ENCODE assay signal across 1 cellular context in the genomic region with DNA sequence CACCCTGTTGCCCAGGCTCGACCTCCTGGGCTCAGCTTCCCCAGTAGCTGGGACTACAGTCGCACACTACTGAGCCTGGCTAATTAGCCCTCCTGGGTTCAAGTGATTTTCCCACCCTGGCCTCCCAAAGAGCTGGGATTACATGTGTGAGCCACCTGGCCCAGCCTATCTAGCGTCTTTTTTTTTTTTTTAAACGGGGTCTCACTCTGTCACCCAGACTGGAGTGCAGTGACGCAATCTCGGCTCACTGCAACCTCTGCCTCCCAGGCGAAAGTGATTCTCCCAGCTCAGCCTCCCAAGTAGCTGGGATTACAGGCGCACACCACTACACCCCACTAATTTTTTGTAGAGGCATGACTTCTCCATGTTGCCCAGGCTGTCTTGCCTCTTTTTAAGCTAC.
A peak's percentile ranks its signal among the peaks of the same experiment; 100 is the strongest.
TF ChIP-seq lines count a peak whose summit lies in the region.

No MANE protein-coding gene starts in this region.

TF ChIP-seq in HepG2, 621 proteins besides CTCF, POLR2A, EP300 and RAD21 (continues in another document):
- TF ChIP-seq ZMYM4 (CRISPR knock-in tag; IDR thresholded peaks at IDR 0.05) (peak; percentile 36; the same call in 1 of the 2 replicates), ZBTB38 (CRISPR knock-in tag; IDR thresholded peaks at IDR 0.05) (0 out of 2 replicates have a peak, but pooled peaks have one; percentile 32), CEBPG (CRISPR knock-in tag; IDR thresholded peaks at IDR 0.05) (peak; percentile 78), ZBTB7A (CRISPR knock-in tag; IDR thresholded peaks at IDR 0.05) (0 out of 2 replicates have a peak, but pooled peaks have one; percentile 21), BCL6 (CRISPR knock-in tag; IDR thresholded peaks at IDR 0.05) (no peak), ZKSCAN8 (CRISPR knock-in tag; IDR thresholded peaks at IDR 0.05; ENCODE audit: borderline replicate concordance) (no peak), CBX1 (IDR thresholded peaks at IDR 0.05; ENCODE audit: low read depth) (no peak), HOXA9 (CRISPR knock-in tag; IDR thresholded peaks at IDR 0.05; ENCODE audit: borderline replicate concordance) (no peak), ZNF619 (CRISPR knock-in tag; IDR thresholded peaks at IDR 0.05) (no peak), ZMYM2 (CRISPR knock-in tag; IDR thresholded peaks at IDR 0.05) (no peak), ZBTB21 (CRISPR knock-in tag; IDR thresholded peaks at IDR 0.05) (no peak), ZNF460 (CRISPR knock-in tag; IDR thresholded peaks at IDR 0.05; ENCODE audit: borderline replicate concordance) (peak; percentile 38; the same call in 1 of the 2 replicates), CREB1 (IDR thresholded peaks at IDR 0.05) (no peak), CREB1 (CRISPR knock-in tag; IDR thresholded peaks at IDR 0.05) (no peak), ATAD3A (CRISPR knock-in tag; IDR thresholded peaks at IDR 0.05) (no peak), ESRRA (CRISPR knock-in tag; IDR thresholded peaks at IDR 0.05; ENCODE audit: low read depth) (no peak), ZNF10 (CRISPR knock-in tag; IDR thresholded peaks at IDR 0.05; ENCODE audit: borderline replicate concordance, low read depth) (no peak), NFATC3 (CRISPR knock-in tag; IDR thresholded peaks at IDR 0.05) (no peak), FOXK2 (IDR thresholded peaks at IDR 0.05) (no peak), MTF2 (CRISPR knock-in tag; IDR thresholded peaks at IDR 0.05; ENCODE audit: borderline replicate concordance) (no peak), ZNF282 (IDR thresholded peaks at IDR 0.05; ENCODE audit: partially characterized antibody) (no peak), CEBPB (IDR thresholded peaks at IDR 0.05; ENCODE audit: borderline replicate concordance, low read depth, low read length) (peak; percentile 67; the same call in 1 of the 2 replicates), EEA1 (CRISPR knock-in tag; IDR thresholded peaks at IDR 0.05; ENCODE audit: borderline replicate concordance) (no peak), ZNF225 (CRISPR knock-in tag; IDR thresholded peaks at IDR 0.05) (no peak)
- TF ChIP-seq, protein P1, sequence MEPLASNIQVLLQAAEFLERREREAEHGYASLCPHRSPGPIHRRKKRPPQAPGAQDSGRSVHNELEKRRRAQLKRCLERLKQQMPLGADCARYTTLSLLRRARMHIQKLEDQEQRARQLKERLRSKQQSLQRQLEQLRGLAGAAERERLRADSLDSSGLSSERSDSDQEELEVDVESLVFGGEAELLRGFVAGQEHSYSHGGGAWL (CRISPR knock-in tag; IDR thresholded peaks at IDR 0.05): no peak
- TF ChIP-seq, protein P2, sequence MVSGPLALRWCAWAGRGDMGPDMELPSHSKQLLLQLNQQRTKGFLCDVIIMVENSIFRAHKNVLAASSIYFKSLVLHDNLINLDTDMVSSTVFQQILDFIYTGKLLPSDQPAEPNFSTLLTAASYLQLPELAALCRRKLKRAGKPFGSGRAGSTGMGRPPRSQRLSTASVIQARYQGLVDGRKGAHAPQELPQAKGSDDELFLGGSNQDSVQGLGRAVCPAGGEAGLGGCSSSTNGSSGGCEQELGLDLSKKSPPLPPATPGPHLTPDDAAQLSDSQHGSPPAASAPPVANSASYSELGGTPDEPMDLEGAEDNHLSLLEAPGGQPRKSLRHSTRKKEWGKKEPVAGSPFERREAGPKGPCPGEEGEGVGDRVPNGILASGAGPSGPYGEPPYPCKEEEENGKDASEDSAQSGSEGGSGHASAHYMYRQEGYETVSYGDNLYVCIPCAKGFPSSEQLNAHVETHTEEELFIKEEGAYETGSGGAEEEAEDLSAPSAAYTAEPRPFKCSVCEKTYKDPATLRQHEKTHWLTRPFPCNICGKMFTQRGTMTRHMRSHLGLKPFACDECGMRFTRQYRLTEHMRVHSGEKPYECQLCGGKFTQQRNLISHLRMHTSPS (CRISPR knock-in tag; IDR thresholded peaks at IDR 0.05; ENCODE audit: low read depth): no peak
- TF ChIP-seq, protein P3, sequence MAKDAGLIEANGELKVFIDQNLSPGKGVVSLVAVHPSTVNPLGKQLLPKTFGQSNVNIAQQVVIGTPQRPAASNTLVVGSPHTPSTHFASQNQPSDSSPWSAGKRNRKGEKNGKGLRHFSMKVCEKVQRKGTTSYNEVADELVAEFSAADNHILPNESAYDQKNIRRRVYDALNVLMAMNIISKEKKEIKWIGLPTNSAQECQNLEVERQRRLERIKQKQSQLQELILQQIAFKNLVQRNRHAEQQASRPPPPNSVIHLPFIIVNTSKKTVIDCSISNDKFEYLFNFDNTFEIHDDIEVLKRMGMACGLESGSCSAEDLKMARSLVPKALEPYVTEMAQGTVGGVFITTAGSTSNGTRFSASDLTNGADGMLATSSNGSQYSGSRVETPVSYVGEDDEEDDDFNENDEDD (CRISPR knock-in tag; IDR thresholded peaks at IDR 0.05; ENCODE audit: borderline replicate concordance): no peak
- TF ChIP-seq, protein P4, sequence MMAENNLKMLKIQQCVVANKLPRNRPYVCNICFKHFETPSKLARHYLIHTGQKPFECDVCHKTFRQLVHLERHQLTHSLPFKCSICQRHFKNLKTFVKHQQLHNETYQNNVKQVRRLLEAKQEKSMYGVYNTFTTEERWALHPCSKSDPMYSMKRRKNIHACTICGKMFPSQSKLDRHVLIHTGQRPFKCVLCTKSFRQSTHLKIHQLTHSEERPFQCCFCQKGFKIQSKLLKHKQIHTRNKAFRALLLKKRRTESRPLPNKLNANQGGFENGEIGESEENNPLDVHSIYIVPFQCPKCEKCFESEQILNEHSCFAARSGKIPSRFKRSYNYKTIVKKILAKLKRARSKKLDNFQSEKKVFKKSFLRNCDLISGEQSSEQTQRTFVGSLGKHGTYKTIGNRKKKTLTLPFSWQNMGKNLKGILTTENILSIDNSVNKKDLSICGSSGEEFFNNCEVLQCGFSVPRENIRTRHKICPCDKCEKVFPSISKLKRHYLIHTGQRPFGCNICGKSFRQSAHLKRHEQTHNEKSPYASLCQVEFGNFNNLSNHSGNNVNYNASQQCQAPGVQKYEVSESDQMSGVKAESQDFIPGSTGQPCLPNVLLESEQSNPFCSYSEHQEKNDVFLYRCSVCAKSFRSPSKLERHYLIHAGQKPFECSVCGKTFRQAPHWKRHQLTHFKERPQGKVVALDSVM (CRISPR knock-in tag; IDR thresholded peaks at IDR 0.05): peak; percentile 76
- TF ChIP-seq, protein P5, sequence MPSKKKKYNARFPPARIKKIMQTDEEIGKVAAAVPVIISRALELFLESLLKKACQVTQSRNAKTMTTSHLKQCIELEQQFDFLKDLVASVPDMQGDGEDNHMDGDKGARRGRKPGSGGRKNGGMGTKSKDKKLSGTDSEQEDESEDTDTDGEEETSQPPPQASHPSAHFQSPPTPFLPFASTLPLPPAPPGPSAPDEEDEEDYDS (CRISPR knock-in tag; IDR thresholded peaks at IDR 0.05): no peak
- TF ChIP-seq, protein P6, sequence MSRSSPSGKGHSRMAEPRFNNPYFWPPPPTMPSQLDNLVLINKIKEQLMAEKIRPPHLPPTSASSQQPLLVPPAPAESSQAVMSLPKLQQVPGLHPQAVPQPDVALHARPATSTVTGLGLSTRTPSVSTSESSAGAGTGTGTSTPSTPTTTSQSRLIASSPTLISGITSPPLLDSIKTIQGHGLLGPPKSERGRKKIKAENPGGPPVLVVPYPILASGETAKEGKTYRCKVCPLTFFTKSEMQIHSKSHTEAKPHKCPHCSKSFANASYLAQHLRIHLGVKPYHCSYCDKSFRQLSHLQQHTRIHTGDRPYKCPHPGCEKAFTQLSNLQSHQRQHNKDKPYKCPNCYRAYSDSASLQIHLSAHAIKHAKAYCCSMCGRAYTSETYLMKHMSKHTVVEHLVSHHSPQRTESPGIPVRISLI (CRISPR knock-in tag; IDR thresholded peaks at IDR 0.05; ENCODE audit: borderline replicate concordance): peak; percentile 57; the same call in 1 of the 2 replicates
- TF ChIP-seq, protein P7, sequence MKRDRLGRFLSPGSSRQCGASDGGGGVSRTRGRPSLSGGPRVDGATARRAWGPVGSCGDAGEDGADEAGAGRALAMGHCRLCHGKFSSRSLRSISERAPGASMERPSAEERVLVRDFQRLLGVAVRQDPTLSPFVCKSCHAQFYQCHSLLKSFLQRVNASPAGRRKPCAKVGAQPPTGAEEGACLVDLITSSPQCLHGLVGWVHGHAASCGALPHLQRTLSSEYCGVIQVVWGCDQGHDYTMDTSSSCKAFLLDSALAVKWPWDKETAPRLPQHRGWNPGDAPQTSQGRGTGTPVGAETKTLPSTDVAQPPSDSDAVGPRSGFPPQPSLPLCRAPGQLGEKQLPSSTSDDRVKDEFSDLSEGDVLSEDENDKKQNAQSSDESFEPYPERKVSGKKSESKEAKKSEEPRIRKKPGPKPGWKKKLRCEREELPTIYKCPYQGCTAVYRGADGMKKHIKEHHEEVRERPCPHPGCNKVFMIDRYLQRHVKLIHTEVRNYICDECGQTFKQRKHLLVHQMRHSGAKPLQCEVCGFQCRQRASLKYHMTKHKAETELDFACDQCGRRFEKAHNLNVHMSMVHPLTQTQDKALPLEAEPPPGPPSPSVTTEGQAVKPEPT (CRISPR knock-in tag; IDR thresholded peaks at IDR 0.05; ENCODE audit: low read depth): no peak
- TF ChIP-seq, protein P8, sequence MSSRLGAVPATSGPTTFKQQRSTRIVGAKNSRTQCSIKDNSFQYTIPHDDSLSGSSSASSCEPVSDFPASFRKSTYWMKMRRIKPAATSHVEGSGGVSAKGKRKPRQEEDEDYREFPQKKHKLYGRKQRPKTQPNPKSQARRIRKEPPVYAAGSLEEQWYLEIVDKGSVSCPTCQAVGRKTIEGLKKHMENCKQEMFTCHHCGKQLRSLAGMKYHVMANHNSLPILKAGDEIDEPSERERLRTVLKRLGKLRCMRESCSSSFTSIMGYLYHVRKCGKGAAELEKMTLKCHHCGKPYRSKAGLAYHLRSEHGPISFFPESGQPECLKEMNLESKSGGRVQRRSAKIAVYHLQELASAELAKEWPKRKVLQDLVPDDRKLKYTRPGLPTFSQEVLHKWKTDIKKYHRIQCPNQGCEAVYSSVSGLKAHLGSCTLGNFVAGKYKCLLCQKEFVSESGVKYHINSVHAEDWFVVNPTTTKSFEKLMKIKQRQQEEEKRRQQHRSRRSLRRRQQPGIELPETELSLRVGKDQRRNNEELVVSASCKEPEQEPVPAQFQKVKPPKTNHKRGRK (CRISPR knock-in tag; IDR thresholded peaks at IDR 0.05): no peak
- TF ChIP-seq, protein P9, sequence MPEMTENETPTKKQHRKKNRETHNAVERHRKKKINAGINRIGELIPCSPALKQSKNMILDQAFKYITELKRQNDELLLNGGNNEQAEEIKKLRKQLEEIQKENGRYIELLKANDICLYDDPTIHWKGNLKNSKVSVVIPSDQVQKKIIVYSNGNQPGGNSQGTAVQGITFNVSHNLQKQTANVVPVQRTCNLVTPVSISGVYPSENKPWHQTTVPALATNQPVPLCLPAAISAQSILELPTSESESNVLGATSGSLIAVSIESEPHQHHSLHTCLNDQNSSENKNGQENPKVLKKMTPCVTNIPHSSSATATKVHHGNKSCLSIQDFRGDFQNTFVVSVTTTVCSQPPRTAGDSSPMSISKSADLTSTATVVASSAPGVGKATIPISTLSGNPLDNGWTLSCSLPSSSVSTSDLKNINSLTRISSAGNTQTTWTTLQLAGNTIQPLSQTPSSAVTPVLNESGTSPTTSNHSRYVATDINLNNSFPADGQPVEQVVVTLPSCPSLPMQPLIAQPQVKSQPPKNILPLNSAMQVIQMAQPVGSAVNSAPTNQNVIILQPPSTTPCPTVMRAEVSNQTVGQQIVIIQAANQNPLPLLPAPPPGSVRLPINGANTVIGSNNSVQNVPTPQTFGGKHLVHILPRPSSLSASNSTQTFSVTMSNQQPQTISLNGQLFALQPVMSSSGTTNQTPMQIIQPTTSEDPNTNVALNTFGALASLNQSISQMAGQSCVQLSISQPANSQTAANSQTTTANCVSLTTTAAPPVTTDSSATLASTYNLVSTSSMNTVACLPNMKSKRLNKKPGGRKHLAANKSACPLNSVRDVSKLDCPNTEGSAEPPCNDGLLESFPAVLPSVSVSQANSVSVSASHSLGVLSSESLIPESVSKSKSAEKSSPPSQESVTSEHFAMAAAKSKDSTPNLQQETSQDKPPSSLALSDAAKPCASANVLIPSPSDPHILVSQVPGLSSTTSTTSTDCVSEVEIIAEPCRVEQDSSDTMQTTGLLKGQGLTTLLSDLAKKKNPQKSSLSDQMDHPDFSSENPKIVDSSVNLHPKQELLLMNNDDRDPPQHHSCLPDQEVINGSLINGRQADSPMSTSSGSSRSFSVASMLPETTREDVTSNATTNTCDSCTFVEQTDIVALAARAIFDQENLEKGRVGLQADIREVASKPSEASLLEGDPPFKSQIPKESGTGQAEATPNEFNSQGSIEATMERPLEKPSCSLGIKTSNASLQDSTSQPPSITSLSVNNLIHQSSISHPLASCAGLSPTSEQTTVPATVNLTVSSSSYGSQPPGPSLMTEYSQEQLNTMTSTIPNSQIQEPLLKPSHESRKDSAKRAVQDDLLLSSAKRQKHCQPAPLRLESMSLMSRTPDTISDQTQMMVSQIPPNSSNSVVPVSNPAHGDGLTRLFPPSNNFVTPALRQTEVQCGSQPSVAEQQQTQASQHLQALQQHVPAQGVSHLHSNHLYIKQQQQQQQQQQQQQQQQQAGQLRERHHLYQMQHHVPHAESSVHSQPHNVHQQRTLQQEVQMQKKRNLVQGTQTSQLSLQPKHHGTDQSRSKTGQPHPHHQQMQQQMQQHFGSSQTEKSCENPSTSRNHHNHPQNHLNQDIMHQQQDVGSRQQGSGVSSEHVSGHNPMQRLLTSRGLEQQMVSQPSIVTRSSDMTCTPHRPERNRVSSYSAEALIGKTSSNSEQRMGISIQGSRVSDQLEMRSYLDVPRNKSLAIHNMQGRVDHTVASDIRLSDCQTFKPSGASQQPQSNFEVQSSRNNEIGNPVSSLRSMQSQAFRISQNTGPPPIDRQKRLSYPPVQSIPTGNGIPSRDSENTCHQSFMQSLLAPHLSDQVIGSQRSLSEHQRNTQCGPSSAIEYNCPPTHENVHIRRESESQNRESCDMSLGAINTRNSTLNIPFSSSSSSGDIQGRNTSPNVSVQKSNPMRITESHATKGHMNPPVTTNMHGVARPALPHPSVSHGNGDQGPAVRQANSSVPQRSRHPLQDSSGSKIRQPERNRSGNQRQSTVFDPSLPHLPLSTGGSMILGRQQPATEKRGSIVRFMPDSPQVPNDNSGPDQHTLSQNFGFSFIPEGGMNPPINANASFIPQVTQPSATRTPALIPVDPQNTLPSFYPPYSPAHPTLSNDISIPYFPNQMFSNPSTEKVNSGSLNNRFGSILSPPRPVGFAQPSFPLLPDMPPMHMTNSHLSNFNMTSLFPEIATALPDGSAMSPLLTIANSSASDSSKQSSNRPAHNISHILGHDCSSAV (CRISPR knock-in tag; IDR thresholded peaks at IDR 0.05; ENCODE audit: borderline replicate concordance): no peak
- TF ChIP-seq, protein P10, sequence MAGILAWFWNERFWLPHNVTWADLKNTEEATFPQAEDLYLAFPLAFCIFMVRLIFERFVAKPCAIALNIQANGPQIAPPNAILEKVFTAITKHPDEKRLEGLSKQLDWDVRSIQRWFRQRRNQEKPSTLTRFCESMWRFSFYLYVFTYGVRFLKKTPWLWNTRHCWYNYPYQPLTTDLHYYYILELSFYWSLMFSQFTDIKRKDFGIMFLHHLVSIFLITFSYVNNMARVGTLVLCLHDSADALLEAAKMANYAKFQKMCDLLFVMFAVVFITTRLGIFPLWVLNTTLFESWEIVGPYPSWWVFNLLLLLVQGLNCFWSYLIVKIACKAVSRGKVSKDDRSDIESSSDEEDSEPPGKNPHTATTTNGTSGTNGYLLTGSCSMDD (CRISPR knock-in tag; IDR thresholded peaks at IDR 0.05): no peak
- TF ChIP-seq, protein P11, sequence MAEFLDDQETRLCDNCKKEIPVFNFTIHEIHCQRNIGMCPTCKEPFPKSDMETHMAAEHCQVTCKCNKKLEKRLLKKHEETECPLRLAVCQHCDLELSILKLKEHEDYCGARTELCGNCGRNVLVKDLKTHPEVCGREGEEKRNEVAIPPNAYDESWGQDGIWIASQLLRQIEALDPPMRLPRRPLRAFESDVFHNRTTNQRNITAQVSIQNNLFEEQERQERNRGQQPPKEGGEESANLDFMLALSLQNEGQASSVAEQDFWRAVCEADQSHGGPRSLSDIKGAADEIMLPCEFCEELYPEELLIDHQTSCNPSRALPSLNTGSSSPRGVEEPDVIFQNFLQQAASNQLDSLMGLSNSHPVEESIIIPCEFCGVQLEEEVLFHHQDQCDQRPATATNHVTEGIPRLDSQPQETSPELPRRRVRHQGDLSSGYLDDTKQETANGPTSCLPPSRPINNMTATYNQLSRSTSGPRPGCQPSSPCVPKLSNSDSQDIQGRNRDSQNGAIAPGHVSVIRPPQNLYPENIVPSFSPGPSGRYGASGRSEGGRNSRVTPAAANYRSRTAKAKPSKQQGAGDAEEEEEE (CRISPR knock-in tag; IDR thresholded peaks at IDR 0.05; ENCODE audit: borderline replicate concordance): no peak
